In the genomic region with DNA sequence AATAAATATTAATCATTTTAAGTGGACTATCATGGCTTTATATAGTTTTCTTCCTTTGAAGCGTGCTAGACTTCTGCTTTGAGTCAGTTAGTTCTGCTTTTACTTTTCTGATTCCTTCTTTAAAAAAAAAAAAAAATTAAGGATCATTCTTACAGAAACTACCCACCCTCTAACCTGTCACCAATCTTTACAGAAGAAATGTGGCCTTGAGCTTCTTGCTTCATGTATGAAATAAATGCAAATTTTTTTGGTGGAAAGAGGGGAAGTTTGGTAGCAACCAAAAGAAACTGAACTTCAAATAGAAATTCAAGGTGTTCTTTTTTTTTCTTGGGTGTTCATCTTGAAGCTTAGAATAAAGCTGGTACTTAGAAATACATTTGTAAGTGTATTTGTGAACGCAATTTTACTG, we compare ENCODE assay signal across 12 cellular contexts. TPM values are rescaled to one million over a fixed set of nuclear protein-coding genes. Genes with fewer than 3 reads are reported as not detected.
DNase-seq lines count a peak whose midpoint lies in the region; ATAC-seq and TF ChIP-seq lines count a peak whose summit lies in the region.
"Had no signal": no experiment of that assay in that cellular context is flagged by ENCODE, and none has a peak within 500 bp of the region (broad histone marks: within the 10 kb centered on the region; RNA-seq: fewer than 3 reads in every experiment).

No MANE protein-coding gene starts in this region.

- H3K4me3 ChIP-seq in dorsolateral prefrontal cortex (peak overlapping the region; percentile 16 to 78 (median 55)), thoracic aorta (peak overlapping the region; percentile 47)

- no peaks in the 10 kb centered on the region for H3K27me3 ChIP-seq in dorsolateral prefrontal cortex
- H3K27me3 ChIP-seq in thoracic aorta (replicated peaks; ENCODE audit: insufficient read depth): no peaks in the 10 kb centered on the region

- intact Hi-C loops in activated naive CD4-positive, alpha-beta T cell treated with anti-CD3 and anti-CD28 coated beads for 36 hours (cut with micrococcal nuclease): loop anchor here (2.0 to 5.0 kb wide), 6 partner anchors 176 to 957 kb away; a partner anchor contains a TSS
- intact Hi-C loops in dorsolateral prefrontal cortex (cut with DNase I): loop anchor here in 1 of 2 donors (2.0 to 5.0 kb wide), 2 partner anchors 22 to 53 kb away; a partner anchor contains a TSS

- H3K9me3 Mint-ChIP-seq in activated naive CD4-positive, alpha-beta T cell treated with anti-CD3 and anti-CD28 coated beads for 36 hours: no peaks in the 10 kb centered on the region

- no peak for TF ChIP-seq CTCF in dorsolateral prefrontal cortex (IDR thresholded peaks at IDR 0.05 in 54 of 56, conservative IDR thresholded peaks at IDR 0.05 in 2 of 56; ENCODE audit: low read depth in 1 of 56, partially characterized antibody in 56 of 56)
- no peak for TF ChIP-seq CTCF in thoracic aorta (IDR thresholded peaks at IDR 0.05)

- peaks cover 11% of the 10 kb centered on the region in 2 donors for H3K4me1 ChIP-seq in thoracic aorta (ENCODE audit: control insufficient read depth in 1 of 2, low read depth in 2 of 2)

- peaks cover 11% of the 10 kb centered on the region for H3K36me3 Mint-ChIP-seq in activated naive CD4-positive, alpha-beta T cell treated with anti-CD3 and anti-CD28 coated beads for 36 hours (ENCODE audit: low read depth)

- H3K27ac Mint-ChIP-seq in activated naive CD4-positive, alpha-beta T cell treated with anti-CD3 and anti-CD28 coated beads for 36 hours: peak overlapping the region; percentile 96

- DNase-seq in activated naive CD4-positive, alpha-beta T cell treated with anti-CD3 and anti-CD28 coated beads for 36 hours: no peak
- no peak for DNase-seq in activated naive CD4-positive, alpha-beta T cell (lab: John Stamatoyannopoulos, UW)
- DNase-seq in NOMO-1 treated with dmso at 0.1 percent for 144 hours (lab: John Stamatoyannopoulos, UW; ENCODE audit: unreplicated experiment) (peak; percentile 59), dorsolateral prefrontal cortex (no peak), thoracic aorta (ENCODE audit: low spot score) (no peak), NCI-H510A (lab: John Stamatoyannopoulos, UW) (no peak), NCI-H524 treated with DMSO at 0.1 percent for 48 hours (lab: John Stamatoyannopoulos, UW) (no peak), EL (no peak)
- DNase-seq: activated CD4-positive, alpha-beta T cell treated with anti-CD3 and anti-CD28 coated beads for 48 hours; left ventricle myocardium superior; NCI-H345; stimulated activated CD4-positive, alpha-beta T cell treated with anti-CD3 and anti-CD28 coated beads, Interleukin-15, amount 100 ng/mL, for 24 hours had no signal

- H3K4me3 Mint-ChIP-seq in activated naive CD4-positive, alpha-beta T cell treated with anti-CD3 and anti-CD28 coated beads for 36 hours: peak overlapping the region; percentile 73

- no peaks in the 10 kb centered on the region for H3K36me3 ChIP-seq in thoracic aorta

- ATAC-seq in thoracic aorta (ENCODE audit: insufficient number of reproducible peaks, low FRiP score, low read depth): no peak

- CTCF ChIA-PET in activated naive CD4-positive, alpha-beta T cell treated with anti-CD3 and anti-CD28 coated beads for 36 hours (lab: Charles Lee): interaction anchor here (0.6 to 2.3 kb wide), 5 partner anchors 9 to 103 kb away, joined by 3 to 8 read pairs (median 3); no protein-coding TSS in a partner anchor

- peaks cover 46% of the 10 kb centered on the region for H3K4me1 Mint-ChIP-seq in activated naive CD4-positive, alpha-beta T cell treated with anti-CD3 and anti-CD28 coated beads for 36 hours (ENCODE audit: low read depth)

- no peaks in the 10 kb centered on the region for H3K9me3 ChIP-seq in thoracic aorta

- H3K27ac ChIP-seq in dorsolateral prefrontal cortex (peak overlapping the region; percentile 10 to 98 (median 94)), thoracic aorta (peak overlapping the region; percentile 19 to 45)

- no peaks in the 10 kb centered on the region for H3K27me3 Mint-ChIP-seq in activated naive CD4-positive, alpha-beta T cell treated with anti-CD3 and anti-CD28 coated beads for 36 hours (ENCODE audit: low read depth)

RNA-seq across cellular contexts. Expression of a gene that starts 2.2 kb away (rescaled TPM):
- total RNA-seq in activated naive CD4-positive, alpha-beta T cell treated with anti-CD3 and anti-CD28 coated beads for 36 hours: 10 to 100 TPM; 22.0 to 22.5 TPM
- total RNA-seq in dorsolateral prefrontal cortex (100 to 1,000 TPM in 14 of 120 experiments, 10 to 100 TPM in 104, 1 to 10 TPM in 2; 7.6 to 203 (median 47.5) TPM), thoracic aorta (10 to 100 TPM in 1 of 2 donors, 1 to 10 TPM in 1; 7.6 to 15.5 TPM)

RNA-seq across cellular contexts. Expression of a gene that starts 5.4 kb away (rescaled TPM):
- 10 to 100 TPM in 1 of 2 experiments, 1 to 10 TPM in 1; 9.9 to 11.4 TPM for total RNA-seq in activated naive CD4-positive, alpha-beta T cell treated with anti-CD3 and anti-CD28 coated beads for 36 hours
- total RNA-seq in dorsolateral prefrontal cortex: 10 to 100 TPM in 16 of 120 experiments, 1 to 10 TPM in 103, under 1 TPM in 1; 0.97 to 17.5 (median 5.9) TPM
- 10 to 100 TPM; 14.4 to 18.5 TPM for total RNA-seq in thoracic aorta

RNA-seq across cellular contexts. Expression of a gene that starts 22.2 kb away (rescaled TPM):
- under 1 TPM in 1 of 2 experiments, not detected in 1; 0.10 TPM for total RNA-seq in activated naive CD4-positive, alpha-beta T cell treated with anti-CD3 and anti-CD28 coated beads for 36 hours
- total RNA-seq in dorsolateral prefrontal cortex: 100 to 1,000 TPM in 68 of 120 experiments, 10 to 100 TPM in 52; 33.8 to 177 (median 105) TPM
- total RNA-seq in thoracic aorta: not detected

Comparison
In these comparisons a context has a peak if more than half of its experiments do, and no peak if none do; other contexts are left out.
1. RNA of a gene that starts 22.2 kb away (total RNA-seq): 33.8 to 177 TPM in dorsolateral prefrontal cortex; not detected in thoracic aorta and 0.10 TPM in activated naive CD4-positive, alpha-beta T cell treated with anti-CD3 and anti-CD28 coated beads for 36 hours; every median in the first group is over 10 times any median in the second.